In the genomic region with DNA sequence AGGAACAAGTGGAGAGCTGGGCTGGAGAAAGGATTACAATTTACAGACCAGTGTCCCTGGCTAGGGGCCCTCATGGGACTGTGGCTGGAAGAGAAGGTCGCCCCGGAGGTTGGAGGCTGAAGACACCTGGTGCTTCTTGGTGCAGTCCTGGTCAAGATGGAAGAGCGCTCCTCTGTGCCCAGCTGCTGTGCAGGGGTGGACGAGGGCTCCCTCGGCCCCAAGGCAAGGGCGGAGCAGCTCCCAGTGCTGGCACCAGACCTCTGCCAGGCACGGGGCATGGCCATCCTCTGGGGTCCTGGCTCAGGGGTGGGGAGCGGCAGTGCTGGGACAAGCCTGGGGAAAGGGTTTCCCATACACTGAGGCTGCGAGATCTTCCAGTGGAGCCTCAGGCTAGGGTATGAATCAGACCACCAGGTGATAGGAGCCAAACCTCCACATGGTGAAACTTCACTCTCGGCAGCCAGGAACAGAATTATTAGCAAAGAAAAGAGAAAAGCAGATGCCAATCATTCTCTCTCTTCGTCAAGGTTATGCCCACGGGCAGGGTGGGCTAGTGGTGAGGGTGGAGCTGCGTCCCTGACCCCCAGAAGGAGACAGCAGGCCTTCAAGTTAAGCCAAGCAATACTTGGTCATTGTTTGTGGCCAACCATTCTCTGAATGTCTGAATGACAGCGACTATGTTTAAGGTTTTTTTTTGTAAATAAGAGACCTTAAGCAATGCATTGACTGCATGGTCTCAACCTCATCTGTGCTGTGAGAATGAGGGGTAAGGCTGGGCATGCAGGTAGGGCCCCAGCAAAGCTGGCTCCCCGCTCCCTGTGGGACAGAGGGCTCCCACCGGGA, we compare ENCODE assay signal across 18 cellular contexts.
"Had no signal": no experiment of that assay in that cellular context is flagged by ENCODE, and none has a peak within 500 bp of the region (broad histone marks: within the 10 kb centered on the region; RNA-seq: fewer than 3 reads in every experiment).

No MANE protein-coding gene starts in this region.

- H3K4me1 ChIP-seq: colonic mucosa, upper lobe of right lung had no signal

- H3K9me3 ChIP-seq: colonic mucosa, esophagus muscularis mucosa, spleen, thoracic aorta, upper lobe of right lung had no signal

- H3K36me3 ChIP-seq: colonic mucosa had no signal

- FAIRE-seq: TTC549 had no signal

- H3K4me1 Mint-ChIP-seq: activated B cell treated with CpG ODN at 0.5 μM for 24 hours; activated CD4-positive, alpha-beta memory T cell treated with anti-CD3 and anti-CD28 coated beads, Interleukin-2, amount 10 ng/mL, durations not matched to agents 7 days and 5 days; activated CD8-positive, alpha-beta memory T cell treated with anti-CD3 and anti-CD28 coated beads, Interleukin-2, amount 10 ng/mL, durations not matched to agents 7 days and 5 days; central memory CD8-positive, alpha-beta T cell; memory B cell; naive thymus-derived CD4-positive, alpha-beta T cell; stimulated activated memory B cell treated with anti-CD40 and anti-IgM and Interleukin-4, amounts not matched to agents 10 μg/mL and 1 μg/mL and 100 μg/mL, for 72 hours had no signal

- H3K4me3 Mint-ChIP-seq: activated B cell treated with CpG ODN at 0.5 μM for 24 hours; activated CD4-positive, alpha-beta memory T cell treated with anti-CD3 and anti-CD28 coated beads, Interleukin-2, amount 10 ng/mL, durations not matched to agents 7 days and 5 days; activated CD8-positive, alpha-beta memory T cell treated with anti-CD3 and anti-CD28 coated beads, Interleukin-2, amount 10 ng/mL, durations not matched to agents 7 days and 5 days; activated naive CD8-positive, alpha-beta T cell; central memory CD8-positive, alpha-beta T cell; endodermal cell; memory B cell; naive thymus-derived CD4-positive, alpha-beta T cell; stimulated activated memory B cell treated with anti-CD40 and anti-IgM and Interleukin-4, amounts not matched to agents 10 μg/mL and 1 μg/mL and 100 μg/mL, for 72 hours had no signal

- H3K4me3 ChIP-seq: colonic mucosa, esophagus muscularis mucosa, spleen, thoracic aorta, upper lobe of right lung had no signal

- H3K27ac Mint-ChIP-seq: activated B cell treated with CpG ODN at 0.5 μM for 24 hours; activated CD4-positive, alpha-beta memory T cell treated with anti-CD3 and anti-CD28 coated beads, Interleukin-2, amount 10 ng/mL, durations not matched to agents 7 days and 5 days; activated CD8-positive, alpha-beta memory T cell treated with anti-CD3 and anti-CD28 coated beads, Interleukin-2, amount 10 ng/mL, durations not matched to agents 7 days and 5 days; activated naive CD8-positive, alpha-beta T cell; memory B cell; stimulated activated memory B cell treated with anti-CD40 and anti-IgM and Interleukin-4, amounts not matched to agents 10 μg/mL and 1 μg/mL and 100 μg/mL, for 72 hours had no signal

- H3K27ac ChIP-seq: colonic mucosa, esophagus muscularis mucosa, thoracic aorta, upper lobe of right lung had no signal

- ATAC-seq: activated CD8-positive, alpha-beta memory T cell treated with anti-CD3 and anti-CD28 coated beads, Interleukin-2, amount 10 ng/mL, durations not matched to agents 7 days and 5 days; naive thymus-derived CD4-positive, alpha-beta T cell; stimulated activated memory B cell treated with anti-CD40 and anti-IgM and Interleukin-4, amounts not matched to agents 10 μg/mL and 1 μg/mL and 100 μg/mL, for 72 hours; upper lobe of right lung had no signal

- H3K27me3 ChIP-seq: colonic mucosa, esophagus muscularis mucosa, spleen, upper lobe of right lung had no signal

- H3K27me3 Mint-ChIP-seq: activated B cell treated with CpG ODN at 0.5 μM for 24 hours; activated CD4-positive, alpha-beta memory T cell treated with anti-CD3 and anti-CD28 coated beads, Interleukin-2, amount 10 ng/mL, durations not matched to agents 7 days and 5 days; activated CD8-positive, alpha-beta memory T cell treated with anti-CD3 and anti-CD28 coated beads, Interleukin-2, amount 10 ng/mL, durations not matched to agents 7 days and 5 days; activated naive CD8-positive, alpha-beta T cell; central memory CD8-positive, alpha-beta T cell; memory B cell; naive thymus-derived CD4-positive, alpha-beta T cell; stimulated activated memory B cell treated with anti-CD40 and anti-IgM and Interleukin-4, amounts not matched to agents 10 μg/mL and 1 μg/mL and 100 μg/mL, for 72 hours had no signal

- H3K36me3 Mint-ChIP-seq: activated CD8-positive, alpha-beta memory T cell treated with anti-CD3 and anti-CD28 coated beads, Interleukin-2, amount 10 ng/mL, durations not matched to agents 7 days and 5 days; activated naive CD8-positive, alpha-beta T cell had no signal

- DNase-seq: activated B cell treated with CpG ODN at 0.5 μM for 24 hours; activated CD4-positive, alpha-beta memory T cell treated with anti-CD3 and anti-CD28 coated beads, Interleukin-2, amount 10 ng/mL, durations not matched to agents 7 days and 5 days; activated CD4-positive, alpha-beta T cell treated with anti-CD3 and anti-CD28 coated beads for 48 hours; activated CD8-positive, alpha-beta memory T cell treated with anti-CD3 and anti-CD28 coated beads, Interleukin-2, amount 10 ng/mL, durations not matched to agents 7 days and 5 days; colonic mucosa; naive thymus-derived CD4-positive, alpha-beta T cell; spleen; stimulated activated CD4-positive, alpha-beta T cell treated with anti-CD3 and anti-CD28 coated beads, Interleukin-4, amount 100 ng/mL, for 4 hours; SW 1271; upper lobe of right lung had no signal

- H3K9me3 Mint-ChIP-seq: activated B cell treated with CpG ODN at 0.5 μM for 24 hours; activated CD4-positive, alpha-beta memory T cell treated with anti-CD3 and anti-CD28 coated beads, Interleukin-2, amount 10 ng/mL, durations not matched to agents 7 days and 5 days; central memory CD8-positive, alpha-beta T cell; endodermal cell; memory B cell; naive thymus-derived CD4-positive, alpha-beta T cell; stimulated activated memory B cell treated with anti-CD40 and anti-IgM and Interleukin-4, amounts not matched to agents 10 μg/mL and 1 μg/mL and 100 μg/mL, for 72 hours had no signal
